In the genomic region with DNA sequence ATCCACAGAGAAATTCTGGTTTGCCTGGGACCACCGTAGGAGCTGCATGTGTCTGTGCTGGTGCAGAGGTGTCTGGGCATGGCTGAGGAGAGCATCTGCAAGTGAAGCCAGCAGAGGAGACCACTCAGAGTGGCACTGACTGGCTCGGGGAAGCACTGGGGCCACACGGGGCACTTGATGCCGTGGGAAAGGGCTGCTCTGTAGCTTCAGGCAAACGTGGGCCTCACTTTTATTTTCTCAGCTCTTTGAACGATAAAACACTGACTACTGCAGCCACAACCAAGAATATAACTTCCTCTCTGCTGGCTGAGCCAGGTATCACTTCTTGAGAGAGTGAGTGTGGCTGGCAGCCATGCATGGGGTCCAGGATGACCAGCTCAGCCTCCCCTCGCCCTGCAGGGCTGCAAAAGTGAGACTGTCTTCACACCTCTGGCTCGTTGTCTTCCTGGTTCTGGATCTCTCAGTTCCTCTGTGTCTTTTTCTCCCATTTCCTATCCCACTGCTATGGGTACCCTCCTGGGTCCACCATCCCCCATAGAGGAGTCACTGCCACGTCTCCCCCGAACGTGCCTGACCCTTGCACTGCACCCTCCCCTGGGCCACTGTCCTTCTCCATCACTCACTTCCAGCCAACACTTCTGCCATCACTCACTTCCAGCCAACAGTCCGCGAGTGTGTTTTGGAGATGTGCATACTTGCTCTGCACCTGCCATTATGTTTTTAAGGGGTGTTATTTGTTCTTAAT, we compare ENCODE assay signal across 8 cellular contexts.
DNase-seq lines count a peak whose midpoint lies in the region; ATAC-seq and TF ChIP-seq lines count a peak whose summit lies in the region.

No MANE protein-coding gene starts in this region.

- POLR2A ChIA-PET in WTC11 (lab: Charles Lee), result interaction anchor here (0.5 kb wide), 1 partner anchor 312 kb away, joined by 3 read pairs; no protein-coding TSS in a partner anchor

- no peak for TF ChIP-seq CTCF in Calu3 (IDR thresholded peaks at IDR 0.05; ENCODE audit: unreplicated experiment)
- TF ChIP-seq CTCF in WTC11 (IDR thresholded peaks at IDR 0.05), result no peak

- H3K4me3 ChIP-seq in mucosa of rectum (ENCODE audit: low read length in 2 of 2), result no peak overlapping the region

- peak; percentile 53 for ATAC-seq in GM21737 (IDR thresholded peaks at IDR 0.05; ENCODE audit: unreplicated experiment)
- ATAC-seq in WTC11, result no peak
- ATAC-seq in GM21723 (IDR thresholded peaks at IDR 0.05; ENCODE audit: unreplicated experiment), result no peak
- no peak for ATAC-seq in GM19023 (IDR thresholded peaks at IDR 0.05; ENCODE audit: unreplicated experiment)

- no TSS peak for BruUV-seq in Calu3 (replicated peaks; lab: Mats Ljungman, UMichigan)

- DNase-seq in Calu3, result no peak
- DNase-seq in WTC11 (ENCODE audit: low spot score), result no peak
- DNase-seq in COLO668 (lab: John Stamatoyannopoulos, UW; ENCODE audit: unreplicated experiment), result no peak
- DNase-seq in NCI-H187 treated with DMSO at 0.1 percent for 48 hours (lab: John Stamatoyannopoulos, UW), result no peak

- H3K9me3 ChIP-seq in mucosa of rectum (ENCODE audit: control insufficient read depth in 2 of 2, low read length in 2 of 2), result no peaks in the 10 kb centered on the region

- no peak overlapping the region for H3K9ac ChIP-seq in mucosa of rectum (ENCODE audit: low read depth in 1 of 2, low read length in 2 of 2)

- CTCF ChIA-PET in Calu3 (lab: Charles Lee), result no interaction called here
- CTCF ChIA-PET in WTC11 (lab: Charles Lee), result interaction anchor here (0.6 to 1.4 kb wide), 4 partner anchors 34 to 363 kb away, joined by 3 to 4 read pairs (median 3); no protein-coding TSS in a partner anchor

- H3K27me3 Mint-ChIP-seq in Calu3 (ENCODE audit: unreplicated experiment) (no peaks in the 10 kb centered on the region), WTC11 (ENCODE audit: low read depth) (no peaks in the 10 kb centered on the region)

- H3K27ac ChIP-seq in mucosa of rectum (ENCODE audit: low read depth in 2 of 2, low read length in 2 of 2), result peak overlapping the region; percentile 4 to 38

- intact Hi-C loops in Calu3 (cut with micrococcal nuclease; ENCODE audit: unreplicated experiment), result no loop called here

- no peaks in the 10 kb centered on the region for H3K27me3 ChIP-seq in mucosa of rectum (ENCODE audit: control insufficient read depth in 2 of 2, insufficient read depth in 2 of 2, low read length in 2 of 2)

- H3K9me3 Mint-ChIP-seq in Calu3 (ENCODE audit: low read depth, unreplicated experiment), result peaks cover 2% of the 10 kb centered on the region
- H3K9me3 Mint-ChIP-seq in WTC11, result no peaks in the 10 kb centered on the region

- H3K4me1 Mint-ChIP-seq in Calu3 (ENCODE audit: low read depth, unreplicated experiment), result peaks cover 58% of the 10 kb centered on the region
- H3K4me1 Mint-ChIP-seq in WTC11, result 0 out of 2 replicates have a peak, but pooled peaks cover 12% of the 10 kb centered on the region

- H3K4me3 Mint-ChIP-seq in Calu3 (ENCODE audit: low read depth, unreplicated experiment) (peak overlapping the region; percentile 5), WTC11 (no peak overlapping the region)

- peaks cover 2% of the 10 kb centered on the region in 2 donors for H3K36me3 ChIP-seq in mucosa of rectum (ENCODE audit: control insufficient read depth in 2 of 2, insufficient read depth in 2 of 2, low read length in 2 of 2)

- H3K36me3 Mint-ChIP-seq in Calu3 (ENCODE audit: insufficient read depth, unreplicated experiment) (peaks cover 20% of the 10 kb centered on the region), WTC11 (no peaks in the 10 kb centered on the region)

- H3K27ac Mint-ChIP-seq in Calu3 (ENCODE audit: unreplicated experiment), result peak overlapping the region; percentile 71
- peak overlapping the region; percentile 51; the same call in 1 of the 2 replicates for H3K27ac Mint-ChIP-seq in WTC11

- H3K4me1 ChIP-seq in mucosa of rectum (ENCODE audit: control insufficient read depth in 2 of 2, insufficient read depth in 2 of 2, low read length in 2 of 2), result peaks cover 2 to 5% of the 10 kb centered on the region in 2 donors

TF ChIP-seq in WTC11, 78 proteins besides CTCF, POLR2A, EP300 and RAD21:
- TF ChIP-seq ATF2 (CRISPR knock-in tag; IDR thresholded peaks at IDR 0.05; ENCODE audit: borderline replicate concordance, low read depth) (no peak), FOXJ3 (CRISPR knock-in tag; IDR thresholded peaks at IDR 0.05; ENCODE audit: borderline replicate concordance) (no peak), ZBTB43 (CRISPR knock-in tag; IDR thresholded peaks at IDR 0.05) (no peak), ZNF425 (CRISPR knock-in tag; conservative IDR thresholded peaks at IDR 0.05) (no peak), EMX1 (CRISPR knock-in tag; IDR thresholded peaks at IDR 0.05) (no peak), HMGA2 (CRISPR knock-in tag; IDR thresholded peaks at IDR 0.05) (no peak), ZNF423 (CRISPR knock-in tag; IDR thresholded peaks at IDR 0.05) (no peak), ZNF232 (CRISPR knock-in tag; IDR thresholded peaks at IDR 0.05) (no peak), KAT7 (CRISPR knock-in tag; IDR thresholded peaks at IDR 0.05; ENCODE audit: borderline replicate concordance) (no peak)
- TF ChIP-seq, protein P1, sequence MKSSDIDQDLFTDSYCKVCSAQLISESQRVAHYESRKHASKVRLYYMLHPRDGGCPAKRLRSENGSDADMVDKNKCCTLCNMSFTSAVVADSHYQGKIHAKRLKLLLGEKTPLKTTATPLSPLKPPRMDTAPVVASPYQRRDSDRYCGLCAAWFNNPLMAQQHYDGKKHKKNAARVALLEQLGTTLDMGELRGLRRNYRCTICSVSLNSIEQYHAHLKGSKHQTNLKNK (CRISPR knock-in tag; IDR thresholded peaks at IDR 0.05), result no peak
